In the genomic region with DNA sequence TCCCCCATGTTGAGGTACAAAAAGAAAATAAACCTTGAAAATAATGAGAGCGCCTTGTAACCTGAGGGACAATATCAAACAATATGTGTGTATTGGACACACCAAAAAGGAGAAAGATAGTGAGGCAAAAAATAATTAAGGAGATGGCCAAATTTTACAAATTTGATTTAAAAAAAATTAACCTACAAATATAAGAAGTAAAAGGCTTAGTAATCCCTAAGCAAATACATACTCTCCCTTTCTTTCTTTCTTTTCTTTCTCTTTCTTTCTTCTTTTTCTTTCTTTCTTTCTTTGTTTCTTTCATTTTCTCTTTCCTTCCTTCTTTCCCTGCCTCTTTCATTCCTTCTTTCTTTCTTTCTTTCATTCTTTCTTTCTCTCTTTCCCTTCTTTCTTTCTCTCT, we compare ENCODE assay signal across 7 cellular contexts.
"Had no signal": no experiment of that assay in that cellular context is flagged by ENCODE, and none has a peak within 500 bp of the region (broad histone marks: within the 10 kb centered on the region; RNA-seq: fewer than 3 reads in every experiment).

No MANE protein-coding gene starts in this region.

- H2AFZ ChIP-seq: GM23248 had no signal

- DNase-seq: GM23248, GOT3, H7, KG1 had no signal

- H3K36me3 ChIP-seq: HAP-1 had no signal

- H3K9me3 ChIP-seq: HAP-1 had no signal

- H3K27ac ChIP-seq: GM23248 had no signal

- FAIRE-seq: HTR-8/SVneo had no signal

- H3K9ac ChIP-seq: GM23248 had no signal

- H3K4me3 ChIP-seq: GM23248, HAP-1 had no signal

- ATAC-seq: HCT116 had no signal
